ENCODE assay signal across 10 cellular contexts in the genomic region with DNA sequence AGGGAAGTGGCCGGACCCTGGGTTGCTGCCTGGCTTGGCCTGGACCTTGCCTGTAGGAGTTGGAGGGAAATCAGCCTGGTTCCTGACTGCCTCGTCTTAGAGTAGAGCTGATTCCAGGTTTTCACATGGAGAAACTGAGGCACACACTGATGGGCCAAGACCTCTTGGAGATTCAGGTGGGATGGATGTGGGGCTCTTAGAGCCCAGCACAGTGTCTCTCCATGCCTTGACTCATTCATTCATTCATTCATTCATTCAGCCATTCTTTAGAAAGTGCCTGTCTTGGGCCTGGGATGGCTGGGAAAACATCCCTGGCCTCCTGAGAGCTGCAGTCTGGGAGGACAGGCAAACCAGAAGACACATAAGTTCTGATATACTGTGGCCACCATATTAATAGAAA. TPM values are rescaled to one million over a fixed set of nuclear protein-coding genes. Genes with fewer than 3 reads are reported as not detected.
DNase-seq lines count a peak whose midpoint lies in the region; ATAC-seq, FAIRE-seq and TF ChIP-seq lines count a peak whose summit lies in the region.
"Had no signal": no experiment of that assay in that cellular context is flagged by ENCODE, and none has a peak within 500 bp of the region (broad histone marks: within the 10 kb centered on the region; RNA-seq: fewer than 3 reads in every experiment).

No MANE protein-coding gene starts in this region.

- H2BK12ac ChIP-seq in H9 (ENCODE audit: insufficient read length, low read depth, low read length): no peak overlapping the region

- H3K27ac Mint-ChIP-seq in H9: no peak overlapping the region; a peak in 1 of 7 replicates
- H3K27ac Mint-ChIP-seq in WTC11: peak overlapping the region; percentile 69

- H3K4me3 Mint-ChIP-seq in H9 (peak overlapping the region; percentile 95 to 99), WTC11 (peak overlapping the region; percentile 93)

- ATAC-seq in WTC11: no peak
- ATAC-seq in gastrocnemius medialis: no peak
- ATAC-seq in HG03135 (IDR thresholded peaks at IDR 0.05; ENCODE audit: unreplicated experiment): no peak
- no peak for ATAC-seq in HG03469 (IDR thresholded peaks at IDR 0.05; ENCODE audit: unreplicated experiment)

- intact Hi-C loops in esophagus squamous epithelium (cut with DNase I) (no loop called here), gastrocnemius medialis (cut with DNase I; ENCODE audit: low total_unique reads) (loop anchor here (5.0 kb wide), 2 partner anchors 33 to 97 kb away; partner anchors contain the start of gene TBC1D13)

- H3K36me3 ChIP-seq in esophagus squamous epithelium (peaks cover 8 to 49% (median 8%) of the 10 kb centered on the region in 3 donors), gastrocnemius medialis (peaks cover 0 to 28% of the 10 kb centered on the region in 2 donors)

- H3K18ac ChIP-seq in H9 (ENCODE audit: insufficient read length, low read depth, low read length): no peak overlapping the region

- no peak overlapping the region for H4K5ac ChIP-seq in H9 (ENCODE audit: insufficient read length, low read depth, low read length)

- H3K23me2 ChIP-seq in H9 (ENCODE audit: insufficient read length, low read depth, low read length, poor library complexity, severe bottlenecking): peaks cover 11% of the 10 kb centered on the region

- H4K20me1 ChIP-seq in H9 (ENCODE audit: control insufficient read depth, insufficient read depth, insufficient read length): no peaks in the 10 kb centered on the region

- peak overlapping the region in 3 of 4 donors; percentile 84 to 99 (median 85) for H3K4me3 ChIP-seq in esophagus squamous epithelium
- H3K4me3 ChIP-seq in gastrocnemius medialis: peak overlapping the region in 3 of 4 donors; percentile 76 to 96 (median 92)

- no peak overlapping the region for H3K4me2 ChIP-seq in H9 (ENCODE audit: insufficient read depth, insufficient read length, low read length)

- FAIRE-seq in H54 (lab: Jason Lieb, UNC): no peak

- H4K91ac ChIP-seq in H9 (ENCODE audit: insufficient read length, low read depth, low read length): no peak overlapping the region

- no peak overlapping the region for H3K9ac ChIP-seq in H9 (ENCODE audit: extremely low read depth, insufficient read length, low read length)

- no peak overlapping the region for H2BK20ac ChIP-seq in H9 (ENCODE audit: low read depth, low read length, poor library complexity, severe bottlenecking)

- H2BK120ac ChIP-seq in H9 (ENCODE audit: low read depth, low read length, poor library complexity, severe bottlenecking): no peak overlapping the region

- no peak overlapping the region for H2AFZ ChIP-seq in H9 (ENCODE audit: low read length)

- in situ Hi-C loops in gastrocnemius medialis (cut with MboI; ENCODE audit: low sequenced_read_pairs in 4 of 4): no loop called here

- H3K9me3 ChIP-seq in H9 (ENCODE audit: control insufficient read depth, low read depth, low read length) (no peaks in the 10 kb centered on the region), esophagus squamous epithelium (no peaks in the 10 kb centered on the region), gastrocnemius medialis (no peaks in the 10 kb centered on the region)

- no peak overlapping the region for H2BK15ac ChIP-seq in H9 (ENCODE audit: low read depth, low read length)

- H3K27ac ChIP-seq in H9 (ENCODE audit: insufficient read length, low read depth, low read length): no peak overlapping the region
- H3K27ac ChIP-seq in esophagus squamous epithelium: peak overlapping the region; percentile 97 to 100 (median 99)
- peak overlapping the region in 3 of 4 donors; percentile 19 to 98 (median 29) for H3K27ac ChIP-seq in gastrocnemius medialis

- H2BK5ac ChIP-seq in H9 (ENCODE audit: insufficient read length, low read length): no peak overlapping the region

- H3T11ph ChIP-seq in H9 (ENCODE audit: low read length): no peak overlapping the region

- H4K8ac ChIP-seq in H9 (replicated peaks; ENCODE audit: insufficient read length, low read depth, low read length): no peak overlapping the region

- H3K14ac ChIP-seq in H9 (ENCODE audit: insufficient read depth, low read length): no peak overlapping the region

- H3K4me1 Mint-ChIP-seq in H9 (peaks cover 48 to 50% of the 10 kb centered on the region in 2 experiments), WTC11 (peaks cover 70% of the 10 kb centered on the region)

- peaks cover 4% of the 10 kb centered on the region for H3K79me1 ChIP-seq in H9 (ENCODE audit: insufficient read depth, low read depth, low read length, poor library complexity, severe bottlenecking)

- H3K36me3 Mint-ChIP-seq in H9 (ENCODE audit: insufficient read depth in 1 of 3, low read depth in 3 of 3) (peaks cover 28 to 54% (median 32%) of the 10 kb centered on the region in 3 experiments), WTC11 (peaks cover 20% of the 10 kb centered on the region)

- no CpG with 5 or more reads among the region's 2 CpGs for WGBS in H9 (ENCODE audit: extremely low coverage, insufficient read length, low lambda C conversion rate)
- 80 to 83% methylated on average over 2 of the region's 2 CpGs for WGBS in esophagus squamous epithelium, 2 donors

- CTCF ChIA-PET in WTC11 (lab: Charles Lee): no interaction called here

- no peaks in the 10 kb centered on the region for H3K27me3 ChIP-seq in H9 (ENCODE audit: insufficient read depth, low read length)
- no peaks in the 10 kb centered on the region for H3K27me3 ChIP-seq in esophagus squamous epithelium
- no peaks in the 10 kb centered on the region for H3K27me3 ChIP-seq in gastrocnemius medialis

- H3K23ac ChIP-seq in H9 (ENCODE audit: insufficient read length, low read depth, low read length): no peak overlapping the region

- no peaks in the 10 kb centered on the region for H3K9me3 Mint-ChIP-seq in H9
- no peaks in the 10 kb centered on the region for H3K9me3 Mint-ChIP-seq in WTC11

- DNase-seq in H9 (no peak), WTC11 (ENCODE audit: low spot score) (no peak), esophagus squamous epithelium (lab: John Stamatoyannopoulos, UW) (no peak), gastrocnemius medialis (no peak), middle frontal gyrus (ENCODE audit: extremely low spot score, low spot score) (no peak), H54 (ENCODE audit: insufficient read length, low spot score) (no peak)
- DNase-seq: activated CD8-positive, alpha-beta memory T cell treated with anti-CD3 and anti-CD28 coated beads, Interleukin-2, amount 50 U/mL, for 4 hours; NCI-H1092 had no signal

- H3K27me3 Mint-ChIP-seq in H9 (ENCODE audit: low read depth): peaks cover 2% of the 10 kb centered on the region; the same call in 1 of the 2 replicates
- H3K27me3 Mint-ChIP-seq in WTC11 (ENCODE audit: low read depth): no peaks in the 10 kb centered on the region

- H3K79me2 ChIP-seq in H9 (ENCODE audit: insufficient read depth, low read length): peaks cover 32% of the 10 kb centered on the region; the same call in 1 of the 2 replicates

- TF ChIP-seq POLR2A in esophagus squamous epithelium (IDR thresholded peaks at IDR 0.05) (no peak), gastrocnemius medialis (IDR thresholded peaks at IDR 0.05) (no peak), H54 (IDR thresholded peaks at IDR 0.05; ENCODE audit: low read depth, low read length) (no peak)

- no peak overlapping the region for H3K56ac ChIP-seq in H9 (ENCODE audit: insufficient read length, low read depth, low read length)

- H3K4me1 ChIP-seq in H9 (ENCODE audit: insufficient read depth, low read length): peaks cover 11% of the 10 kb centered on the region; the same call in 1 of the 2 replicates
- H3K4me1 ChIP-seq in esophagus squamous epithelium: peaks cover 48 to 79% (median 67%) of the 10 kb centered on the region in 3 donors
- H3K4me1 ChIP-seq in gastrocnemius medialis: peaks cover 44 to 48% of the 10 kb centered on the region in 2 donors

- H2AK5ac ChIP-seq in H9 (ENCODE audit: insufficient read length, low read length): no peak overlapping the region

- TF ChIP-seq CTCF in H9 (conservative IDR thresholded peaks at IDR 0.05) (no peak), WTC11 (IDR thresholded peaks at IDR 0.05) (no peak), esophagus squamous epithelium (IDR thresholded peaks at IDR 0.05) (no peak), gastrocnemius medialis (IDR thresholded peaks at IDR 0.05 in 4 of 5, conservative IDR thresholded peaks at IDR 0.05 in 1 of 5) (no peak)

- no peak overlapping the region for H3K4ac ChIP-seq in H9 (ENCODE audit: low read depth, low read length)

- POLR2A ChIA-PET in WTC11 (lab: Charles Lee): no interaction called here

TF ChIP-seq in WTC11, 78 proteins besides CTCF, POLR2A, EP300 and RAD21 (continues in another document):
- TF ChIP-seq, protein P1, sequence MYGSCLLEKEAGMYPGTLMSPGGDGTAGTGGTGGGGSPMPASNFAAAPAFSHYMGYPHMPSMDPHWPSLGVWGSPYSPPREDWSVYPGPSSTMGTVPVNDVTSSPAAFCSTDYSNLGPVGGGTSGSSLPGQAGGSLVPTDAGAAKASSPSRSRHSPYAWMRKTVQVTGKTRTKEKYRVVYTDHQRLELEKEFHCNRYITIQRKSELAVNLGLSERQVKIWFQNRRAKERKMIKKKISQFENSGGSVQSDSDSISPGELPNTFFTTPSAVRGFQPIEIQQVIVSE (CRISPR knock-in tag; IDR thresholded peaks at IDR 0.05; ENCODE audit: borderline replicate concordance): no peak
- TF ChIP-seq EMX1 (CRISPR knock-in tag; IDR thresholded peaks at IDR 0.05): no peak

RNA-seq across cellular contexts. Expression of gene LRRC8A, which starts 2.2 kb away (rescaled TPM):
- total RNA-seq in H9 (2021) (76.0 and 79.2 TPM in 2 replicates), WTC11 (2021) (63.8 to 83.5 TPM (median 64.5 TPM) in 3 replicates), esophagus squamous epithelium (100 to 1,000 TPM in 3 of 4 donors, 10 to 100 TPM in 1; 70.0 to 153 (median 122) TPM), gastrocnemius medialis (10 to 100 TPM; 24.4 to 28.4 (median 27.0) TPM)

RNA-seq across cellular contexts. Expression of gene KYAT1, which starts 2.4 kb away (rescaled TPM):
- 14.6 and 15.2 TPM in 2 replicates for total RNA-seq in H9 (2021)
- total RNA-seq in WTC11 (2021): 31.4 to 34.1 TPM (median 33.0 TPM) in 3 replicates
- total RNA-seq in esophagus squamous epithelium: 1 to 10 TPM; 4.0 to 9.4 (median 5.7) TPM
- total RNA-seq in gastrocnemius medialis: 1 to 10 TPM; 4.7 to 7.4 (median 5.8) TPM

RNA-seq across cellular contexts. Expression of gene PHYHD1, which starts 36.6 kb away (rescaled TPM):
- total RNA-seq in H9 (2021): 18.0 and 22.2 TPM in 2 replicates
- total RNA-seq in WTC11 (2021): 14.6 to 21.3 TPM (median 20.0 TPM) in 3 replicates
- total RNA-seq in esophagus squamous epithelium: 10 to 100 TPM in 3 of 4 donors, 1 to 10 TPM in 1; 3.7 to 34.0 (median 23.0) TPM
- total RNA-seq in gastrocnemius medialis: 10 to 100 TPM in 3 of 4 donors, 1 to 10 TPM in 1; 9.5 to 39.3 (median 30.3) TPM

RNA-seq across cellular contexts. Expression of gene SPOUT1, which starts 54.6 kb away (rescaled TPM):
- total RNA-seq in H9 (2021): 86.3 and 91.8 TPM in 2 replicates
- total RNA-seq in WTC11 (2021): 76.8 to 79.3 TPM (median 77.5 TPM) in 3 replicates
- total RNA-seq in esophagus squamous epithelium: 10 to 100 TPM; 14.0 to 29.2 (median 20.5) TPM
- total RNA-seq in gastrocnemius medialis: 10 to 100 TPM; 10.7 to 29.3 (median 14.9) TPM
